ENCODE assay signal across 1 cellular context in the genomic region with DNA sequence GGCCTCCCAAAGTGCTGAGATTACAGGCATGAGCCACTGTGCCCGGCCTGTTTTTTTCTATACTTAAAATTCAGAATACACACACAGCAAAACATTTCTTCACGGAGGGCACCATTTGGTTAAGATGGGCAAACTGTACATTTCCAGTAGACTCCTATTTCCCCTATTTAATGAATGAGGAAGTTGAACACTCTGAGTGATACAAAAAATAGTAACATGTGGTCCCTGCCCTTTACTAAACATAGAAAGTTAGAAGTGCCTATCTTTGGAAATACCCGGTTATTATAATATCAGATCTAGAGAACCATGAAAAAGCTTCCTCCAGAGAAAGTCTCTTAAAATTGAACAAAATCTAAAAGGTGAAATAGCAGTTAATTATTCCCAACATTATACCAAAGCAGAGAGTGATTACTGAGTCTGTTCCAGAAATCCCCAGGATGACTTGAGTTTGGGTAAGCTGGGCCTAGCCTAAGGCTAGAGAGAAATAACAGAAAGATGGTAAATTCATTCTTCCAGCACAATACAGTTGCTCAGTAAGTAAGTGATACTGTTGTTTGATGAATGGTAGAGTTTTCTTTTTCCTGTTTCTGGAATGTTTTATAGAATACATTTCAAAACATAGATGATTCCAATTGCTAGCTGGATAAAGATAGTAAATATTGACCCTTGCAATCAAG.
A peak's percentile ranks its signal among the peaks of the same experiment; 100 is the strongest.
TF ChIP-seq lines count a peak whose summit lies in the region.

No MANE protein-coding gene starts in this region.

TF ChIP-seq in GM12878, 131 proteins besides CTCF, POLR2A, EP300 and RAD21 (continues in another document):
- TF ChIP-seq ZNF622 (IDR thresholded peaks at IDR 0.05) (no peak), YY1 (IDR thresholded peaks at IDR 0.05; ENCODE audit: low read depth, low read length) (no peak), PAX8 (IDR thresholded peaks at IDR 0.05) (no peak), SMARCA5 (IDR thresholded peaks at IDR 0.05) (no peak), ETV6 (conservative IDR thresholded peaks at IDR 0.05 in 1 of 2, IDR thresholded peaks at IDR 0.05 in 1 of 2; ENCODE audit: borderline replicate concordance in 1 of 2, low read depth in 1 of 2) (0 out of 4 replicates have a peak, but pooled peaks of 1 of the 2 experiments have one; percentile 17), SREBF2 (IDR thresholded peaks at IDR 0.05; ENCODE audit: low read length) (no peak), MTA2 (IDR thresholded peaks at IDR 0.05; ENCODE audit: low read depth) (peak; percentile 45; the same call in 1 of the 2 replicates), SPI1 (IDR thresholded peaks at IDR 0.05; ENCODE audit: borderline replicate concordance, insufficient read depth, low read depth, low read length) (peak; percentile 55; the same call in 1 of the 2 replicates), NBN (IDR thresholded peaks at IDR 0.05) (0 out of 2 replicates have a peak, but pooled peaks have one; percentile 14), EGR1 (IDR thresholded peaks at IDR 0.05; ENCODE audit: borderline replicate concordance in 1 of 2, low read depth in 2 of 2, low read length in 2 of 2) (no peak), MEF2B (IDR thresholded peaks at IDR 0.05; ENCODE audit: partially characterized antibody, poor library complexity, severe bottlenecking) (peak; percentile 81), RB1 (IDR thresholded peaks at IDR 0.05; ENCODE audit: borderline replicate concordance) (no peak), IKZF2 (IDR thresholded peaks at IDR 0.05) (peak; percentile 39 to 49; a peak in 2 of 4 replicates), ZNF24 (IDR thresholded peaks at IDR 0.05) (0 out of 2 replicates have a peak, but pooled peaks have one; percentile 13), TAF1 (IDR thresholded peaks at IDR 0.05; ENCODE audit: borderline replicate concordance, low read depth, low read length) (no peak), WRNIP1 (IDR thresholded peaks at IDR 0.05; ENCODE audit: borderline replicate concordance, low read depth, low read length) (no peak), KAT2A (conservative IDR thresholded peaks at IDR 0.05; ENCODE audit: control insufficient read depth, low read depth, low read length) (no peak), TBL1XR1 (IDR thresholded peaks at IDR 0.05; ENCODE audit: low read depth, low read length) (0 out of 2 replicates have a peak, but pooled peaks have one; percentile 33), POU2F2 (IDR thresholded peaks at IDR 0.05; ENCODE audit: borderline replicate concordance, low read depth, low read length) (no peak), CHD2 (IDR thresholded peaks at IDR 0.05; ENCODE audit: borderline replicate concordance, low read depth, low read length) (no peak), MYB (IDR thresholded peaks at IDR 0.05; ENCODE audit: borderline replicate concordance, low read depth, low read length) (no peak), RUNX3 (IDR thresholded peaks at IDR 0.05; ENCODE audit: low read length) (peak; percentile 54), LARP7 (IDR thresholded peaks at IDR 0.05) (no peak), JUNB (IDR thresholded peaks at IDR 0.05) (no peak), STAT3 (IDR thresholded peaks at IDR 0.05; ENCODE audit: low read depth, low read length) (no peak), NFIC (IDR thresholded peaks at IDR 0.05; ENCODE audit: low read depth, low read length) (peak; percentile 50; the same call in 1 of the 2 replicates), RELA (IDR thresholded peaks at IDR 0.05; ENCODE audit: borderline replicate concordance, partially characterized antibody) (no peak), PAX5 (IDR thresholded peaks at IDR 0.05; ENCODE audit: borderline replicate concordance, low read depth, low read length) (no peak), CEBPB (IDR thresholded peaks at IDR 0.05; ENCODE audit: borderline replicate concordance in 1 of 2, low read depth in 2 of 2, low read length in 2 of 2) (no peak), SUPT20H (IDR thresholded peaks at IDR 0.05; ENCODE audit: borderline replicate concordance, control insufficient read depth, low read depth, low read length) (no peak), IKZF1 (conservative IDR thresholded peaks at IDR 0.05) (peak; percentile 52), FOXK2 (IDR thresholded peaks at IDR 0.05) (no peak), EED (IDR thresholded peaks at IDR 0.05; ENCODE audit: low read depth) (no peak), MXI1 (IDR thresholded peaks at IDR 0.05; ENCODE audit: low read depth, low read length) (no peak), KLF5 (IDR thresholded peaks at IDR 0.05; ENCODE audit: partially characterized antibody) (no peak), SREBF1 (IDR thresholded peaks at IDR 0.05; ENCODE audit: low read length) (no peak), ZNF384 (IDR thresholded peaks at IDR 0.05; ENCODE audit: borderline replicate concordance, low read depth, low read length) (peak; percentile 62), ESRRA (IDR thresholded peaks at IDR 0.05; ENCODE audit: low read length) (no peak), BRCA1 (IDR thresholded peaks at IDR 0.05; ENCODE audit: low read depth, low read length) (no peak), CREM (IDR thresholded peaks at IDR 0.05; ENCODE audit: low read depth) (no peak), NFYA (IDR thresholded peaks at IDR 0.05; ENCODE audit: borderline replicate concordance, low read depth, low read length) (no peak)
- TF ChIP-seq, protein P1, sequence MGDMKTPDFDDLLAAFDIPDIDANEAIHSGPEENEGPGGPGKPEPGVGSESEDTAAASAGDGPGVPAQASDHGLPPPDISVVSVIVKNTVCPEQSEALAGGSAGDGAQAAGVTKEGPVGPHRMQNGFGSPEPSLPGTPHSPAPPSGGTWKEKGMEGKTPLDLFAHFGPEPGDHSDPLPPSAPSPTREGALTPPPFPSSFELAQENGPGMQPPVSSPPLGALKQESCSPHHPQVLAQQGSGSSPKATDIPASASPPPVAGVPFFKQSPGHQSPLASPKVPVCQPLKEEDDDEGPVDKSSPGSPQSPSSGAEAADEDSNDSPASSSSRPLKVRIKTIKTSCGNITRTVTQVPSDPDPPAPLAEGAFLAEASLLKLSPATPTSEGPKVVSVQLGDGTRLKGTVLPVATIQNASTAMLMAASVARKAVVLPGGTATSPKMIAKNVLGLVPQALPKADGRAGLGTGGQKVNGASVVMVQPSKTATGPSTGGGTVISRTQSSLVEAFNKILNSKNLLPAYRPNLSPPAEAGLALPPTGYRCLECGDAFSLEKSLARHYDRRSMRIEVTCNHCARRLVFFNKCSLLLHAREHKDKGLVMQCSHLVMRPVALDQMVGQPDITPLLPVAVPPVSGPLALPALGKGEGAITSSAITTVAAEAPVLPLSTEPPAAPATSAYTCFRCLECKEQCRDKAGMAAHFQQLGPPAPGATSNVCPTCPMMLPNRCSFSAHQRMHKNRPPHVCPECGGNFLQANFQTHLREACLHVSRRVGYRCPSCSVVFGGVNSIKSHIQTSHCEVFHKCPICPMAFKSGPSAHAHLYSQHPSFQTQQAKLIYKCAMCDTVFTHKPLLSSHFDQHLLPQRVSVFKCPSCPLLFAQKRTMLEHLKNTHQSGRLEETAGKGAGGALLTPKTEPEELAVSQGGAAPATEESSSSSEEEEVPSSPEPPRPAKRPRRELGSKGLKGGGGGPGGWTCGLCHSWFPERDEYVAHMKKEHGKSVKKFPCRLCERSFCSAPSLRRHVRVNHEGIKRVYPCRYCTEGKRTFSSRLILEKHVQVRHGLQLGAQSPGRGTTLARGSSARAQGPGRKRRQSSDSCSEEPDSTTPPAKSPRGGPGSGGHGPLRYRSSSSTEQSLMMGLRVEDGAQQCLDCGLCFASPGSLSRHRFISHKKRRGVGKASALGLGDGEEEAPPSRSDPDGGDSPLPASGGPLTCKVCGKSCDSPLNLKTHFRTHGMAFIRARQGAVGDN (IDR thresholded peaks at IDR 0.05): 0 out of 2 replicates have a peak, but pooled peaks have one; percentile 37
- TF ChIP-seq, protein P2, sequence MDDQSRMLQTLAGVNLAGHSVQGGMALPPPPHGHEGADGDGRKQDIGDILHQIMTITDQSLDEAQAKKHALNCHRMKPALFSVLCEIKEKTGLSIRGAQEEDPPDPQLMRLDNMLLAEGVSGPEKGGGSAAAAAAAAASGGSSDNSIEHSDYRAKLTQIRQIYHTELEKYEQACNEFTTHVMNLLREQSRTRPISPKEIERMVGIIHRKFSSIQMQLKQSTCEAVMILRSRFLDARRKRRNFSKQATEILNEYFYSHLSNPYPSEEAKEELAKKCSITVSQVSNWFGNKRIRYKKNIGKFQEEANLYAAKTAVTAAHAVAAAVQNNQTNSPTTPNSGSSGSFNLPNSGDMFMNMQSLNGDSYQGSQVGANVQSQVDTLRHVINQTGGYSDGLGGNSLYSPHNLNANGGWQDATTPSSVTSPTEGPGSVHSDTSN (IDR thresholded peaks at IDR 0.05; ENCODE audit: insufficient replicate concordance, low read depth, low read length): no peak
- TF ChIP-seq, protein P3, sequence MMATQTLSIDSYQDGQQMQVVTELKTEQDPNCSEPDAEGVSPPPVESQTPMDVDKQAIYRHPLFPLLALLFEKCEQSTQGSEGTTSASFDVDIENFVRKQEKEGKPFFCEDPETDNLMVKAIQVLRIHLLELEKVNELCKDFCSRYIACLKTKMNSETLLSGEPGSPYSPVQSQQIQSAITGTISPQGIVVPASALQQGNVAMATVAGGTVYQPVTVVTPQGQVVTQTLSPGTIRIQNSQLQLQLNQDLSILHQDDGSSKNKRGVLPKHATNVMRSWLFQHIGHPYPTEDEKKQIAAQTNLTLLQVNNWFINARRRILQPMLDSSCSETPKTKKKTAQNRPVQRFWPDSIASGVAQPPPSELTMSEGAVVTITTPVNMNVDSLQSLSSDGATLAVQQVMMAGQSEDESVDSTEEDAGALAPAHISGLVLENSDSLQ (IDR thresholded peaks at IDR 0.05): no peak
- TF ChIP-seq, protein P4, sequence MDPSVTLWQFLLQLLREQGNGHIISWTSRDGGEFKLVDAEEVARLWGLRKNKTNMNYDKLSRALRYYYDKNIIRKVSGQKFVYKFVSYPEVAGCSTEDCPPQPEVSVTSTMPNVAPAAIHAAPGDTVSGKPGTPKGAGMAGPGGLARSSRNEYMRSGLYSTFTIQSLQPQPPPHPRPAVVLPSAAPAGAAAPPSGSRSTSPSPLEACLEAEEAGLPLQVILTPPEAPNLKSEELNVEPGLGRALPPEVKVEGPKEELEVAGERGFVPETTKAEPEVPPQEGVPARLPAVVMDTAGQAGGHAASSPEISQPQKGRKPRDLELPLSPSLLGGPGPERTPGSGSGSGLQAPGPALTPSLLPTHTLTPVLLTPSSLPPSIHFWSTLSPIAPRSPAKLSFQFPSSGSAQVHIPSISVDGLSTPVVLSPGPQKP (IDR thresholded peaks at IDR 0.05; ENCODE audit: low read depth, low read length): no peak
- TF ChIP-seq, protein P5, sequence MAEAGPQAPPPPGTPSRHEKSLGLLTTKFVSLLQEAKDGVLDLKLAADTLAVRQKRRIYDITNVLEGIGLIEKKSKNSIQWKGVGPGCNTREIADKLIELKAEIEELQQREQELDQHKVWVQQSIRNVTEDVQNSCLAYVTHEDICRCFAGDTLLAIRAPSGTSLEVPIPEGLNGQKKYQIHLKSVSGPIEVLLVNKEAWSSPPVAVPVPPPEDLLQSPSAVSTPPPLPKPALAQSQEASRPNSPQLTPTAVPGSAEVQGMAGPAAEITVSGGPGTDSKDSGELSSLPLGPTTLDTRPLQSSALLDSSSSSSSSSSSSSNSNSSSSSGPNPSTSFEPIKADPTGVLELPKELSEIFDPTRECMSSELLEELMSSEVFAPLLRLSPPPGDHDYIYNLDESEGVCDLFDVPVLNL (IDR thresholded peaks at IDR 0.05; ENCODE audit: low read depth, low read length): no peak
- TF ChIP-seq, protein P6, sequence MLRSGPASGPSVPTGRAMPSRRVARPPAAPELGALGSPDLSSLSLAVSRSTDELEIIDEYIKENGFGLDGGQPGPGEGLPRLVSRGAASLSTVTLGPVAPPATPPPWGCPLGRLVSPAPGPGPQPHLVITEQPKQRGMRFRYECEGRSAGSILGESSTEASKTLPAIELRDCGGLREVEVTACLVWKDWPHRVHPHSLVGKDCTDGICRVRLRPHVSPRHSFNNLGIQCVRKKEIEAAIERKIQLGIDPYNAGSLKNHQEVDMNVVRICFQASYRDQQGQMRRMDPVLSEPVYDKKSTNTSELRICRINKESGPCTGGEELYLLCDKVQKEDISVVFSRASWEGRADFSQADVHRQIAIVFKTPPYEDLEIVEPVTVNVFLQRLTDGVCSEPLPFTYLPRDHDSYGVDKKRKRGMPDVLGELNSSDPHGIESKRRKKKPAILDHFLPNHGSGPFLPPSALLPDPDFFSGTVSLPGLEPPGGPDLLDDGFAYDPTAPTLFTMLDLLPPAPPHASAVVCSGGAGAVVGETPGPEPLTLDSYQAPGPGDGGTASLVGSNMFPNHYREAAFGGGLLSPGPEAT (IDR thresholded peaks at IDR 0.05; ENCODE audit: low read depth): peak; percentile 67; the same call in 1 of the 2 replicates
- TF ChIP-seq, protein P7, sequence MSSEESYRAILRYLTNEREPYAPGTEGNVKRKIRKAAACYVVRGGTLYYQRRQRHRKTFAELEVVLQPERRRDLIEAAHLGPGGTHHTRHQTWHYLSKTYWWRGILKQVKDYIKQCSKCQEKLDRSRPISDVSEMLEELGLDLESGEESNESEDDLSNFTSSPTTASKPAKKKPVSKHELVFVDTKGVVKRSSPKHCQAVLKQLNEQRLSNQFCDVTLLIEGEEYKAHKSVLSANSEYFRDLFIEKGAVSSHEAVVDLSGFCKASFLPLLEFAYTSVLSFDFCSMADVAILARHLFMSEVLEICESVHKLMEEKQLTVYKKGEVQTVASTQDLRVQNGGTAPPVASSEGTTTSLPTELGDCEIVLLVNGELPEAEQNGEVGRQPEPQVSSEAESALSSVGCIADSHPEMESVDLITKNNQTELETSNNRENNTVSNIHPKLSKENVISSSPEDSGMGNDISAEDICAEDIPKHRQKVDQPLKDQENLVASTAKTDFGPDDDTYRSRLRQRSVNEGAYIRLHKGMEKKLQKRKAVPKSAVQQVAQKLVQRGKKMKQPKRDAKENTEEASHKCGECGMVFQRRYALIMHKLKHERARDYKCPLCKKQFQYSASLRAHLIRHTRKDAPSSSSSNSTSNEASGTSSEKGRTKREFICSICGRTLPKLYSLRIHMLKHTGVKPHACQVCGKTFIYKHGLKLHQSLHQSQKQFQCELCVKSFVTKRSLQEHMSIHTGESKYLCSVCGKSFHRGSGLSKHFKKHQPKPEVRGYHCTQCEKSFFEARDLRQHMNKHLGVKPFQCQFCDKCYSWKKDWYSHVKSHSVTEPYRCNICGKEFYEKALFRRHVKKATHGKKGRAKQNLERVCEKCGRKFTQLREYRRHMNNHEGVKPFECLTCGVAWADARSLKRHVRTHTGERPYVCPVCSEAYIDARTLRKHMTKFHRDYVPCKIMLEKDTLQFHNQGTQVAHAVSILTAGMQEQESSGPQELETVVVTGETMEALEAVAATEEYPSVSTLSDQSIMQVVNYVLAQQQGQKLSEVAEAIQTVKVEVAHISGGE (CRISPR knock-in tag; IDR thresholded peaks at IDR 0.05): no peak
